In genomic region chr6:138498575-138499302, GRCh38 we compare ENCODE assay signal across 1 cellular context.
TF ChIP-seq lines count a peak whose summit lies in the region.

No MANE protein-coding gene starts in this region.

TF ChIP-seq in HepG2, 621 proteins besides CTCF, POLR2A, EP300 and RAD21 (continued from another document):
- TF ChIP-seq ZNF800 (CRISPR knock-in tag; IDR thresholded peaks at IDR 0.05) = 0 out of 2 replicates have a peak, but pooled peaks have one; percentile 11
- no peak for TF ChIP-seq TGIF2 (CRISPR knock-in tag; IDR thresholded peaks at IDR 0.05)
- TF ChIP-seq ZNF777 (CRISPR knock-in tag; IDR thresholded peaks at IDR 0.05) = no peak
- no peak for TF ChIP-seq HES4 (CRISPR knock-in tag; IDR thresholded peaks at IDR 0.05; ENCODE audit: borderline replicate concordance)
- TF ChIP-seq MLXIP (CRISPR knock-in tag; IDR thresholded peaks at IDR 0.05; ENCODE audit: borderline replicate concordance) = 0 out of 2 replicates have a peak, but pooled peaks have one; percentile 56
- 0 out of 2 replicates have a peak, but pooled peaks have one; percentile 39 for TF ChIP-seq TOE1 (CRISPR knock-in tag; IDR thresholded peaks at IDR 0.05)
- TF ChIP-seq FOXA1 (IDR thresholded peaks at IDR 0.05) = no peak
- peak; percentile 39; the same call in 1 of the 2 replicates for TF ChIP-seq FOXA1 (CRISPR knock-in tag; IDR thresholded peaks at IDR 0.05)
- TF ChIP-seq SOX5 (CRISPR knock-in tag; IDR thresholded peaks at IDR 0.05; ENCODE audit: borderline replicate concordance) = 0 out of 2 replicates have a peak, but pooled peaks have one; percentile 60
- TF ChIP-seq ZNF646 (CRISPR knock-in tag; IDR thresholded peaks at IDR 0.05) = peak; percentile 90
- TF ChIP-seq PBX3 (CRISPR knock-in tag; IDR thresholded peaks at IDR 0.05; ENCODE audit: borderline replicate concordance) = no peak
- TF ChIP-seq ARHGAP35 (CRISPR knock-in tag; IDR thresholded peaks at IDR 0.05; ENCODE audit: borderline replicate concordance) = no peak
- no peak for TF ChIP-seq FOXC1 (CRISPR knock-in tag; IDR thresholded peaks at IDR 0.05; ENCODE audit: borderline replicate concordance)
- peak; percentile 80; the same call in 1 of the 2 replicates for TF ChIP-seq SSRP1 (CRISPR knock-in tag; IDR thresholded peaks at IDR 0.05)
- TF ChIP-seq ZSCAN25 (CRISPR knock-in tag; IDR thresholded peaks at IDR 0.05) = no peak
- 0 out of 2 replicates have a peak, but pooled peaks have one; percentile 0 for TF ChIP-seq SATB2 (CRISPR knock-in tag; IDR thresholded peaks at IDR 0.05)
- no peak for TF ChIP-seq SOX13 (IDR thresholded peaks at IDR 0.05)
- peak in 1 of 2 experiments; percentile 68; a peak in 2 of 4 replicates for TF ChIP-seq SOX13 (CRISPR knock-in tag; conservative IDR thresholded peaks at IDR 0.05 in 1 of 2, IDR thresholded peaks at IDR 0.05 in 1 of 2)
- TF ChIP-seq ZNF44 (CRISPR knock-in tag; IDR thresholded peaks at IDR 0.05) = no peak
- TF ChIP-seq SAP130 (CRISPR knock-in tag; IDR thresholded peaks at IDR 0.05; ENCODE audit: low read depth) = peak; percentile 36; the same call in 1 of the 2 replicates
- 0 out of 2 replicates have a peak, but pooled peaks have one; percentile 3 for TF ChIP-seq ATF1 (CRISPR knock-in tag; IDR thresholded peaks at IDR 0.05)
- TF ChIP-seq NCOA2 (CRISPR knock-in tag; IDR thresholded peaks at IDR 0.05) = peak; percentile 31; the same call in 1 of the 2 replicates
- no peak for TF ChIP-seq ZNF530 (CRISPR knock-in tag; IDR thresholded peaks at IDR 0.05; ENCODE audit: low read depth)
- TF ChIP-seq GATAD1 (CRISPR knock-in tag; IDR thresholded peaks at IDR 0.05) = peak; percentile 2; the same call in 1 of the 2 replicates
- TF ChIP-seq ZNF556 (CRISPR knock-in tag; IDR thresholded peaks at IDR 0.05; ENCODE audit: borderline replicate concordance) = no peak
- TF ChIP-seq ZNF839 (CRISPR knock-in tag; IDR thresholded peaks at IDR 0.05; ENCODE audit: borderline replicate concordance) = no peak
TF ChIP-seq in HepG2: peak in this region for 19.
